ENCODE assay signal across 1 cellular context in genomic region chr12:698222-698621, GRCh38. TPM values are rescaled to one million over a fixed set of nuclear protein-coding genes. Genes with fewer than 3 reads are reported as not detected.
"Had no signal": no experiment of that assay in that cellular context is flagged by ENCODE, and none has a peak within 500 bp of the region (broad histone marks: within the 10 kb centered on the region; RNA-seq: fewer than 3 reads in every experiment).

No MANE protein-coding gene starts in this region.

RNA-seq across cellular contexts. Expression of gene NINJ2, which starts 35.0 kb away (rescaled TPM):
- total RNA-seq: astrocyte had no signal
